In genomic region chr7:18352339-18353255, GRCh38 we compare ENCODE assay signal across 8 cellular contexts.
DNase-seq lines count a peak whose midpoint lies in the region; ATAC-seq, FAIRE-seq and TF ChIP-seq lines count a peak whose summit lies in the region.

No MANE protein-coding gene starts in this region.

- peak; percentile 78 for TF ChIP-seq CTCF in RWPE1 (conservative IDR thresholded peaks at IDR 0.05; ENCODE audit: low read depth)

- DNase-seq in LHCN-M2 (ENCODE audit: low read depth) (peak; percentile 72), RWPE1 (ENCODE audit: low spot score) (peak; percentile 72), epidermal melanocyte (ENCODE audit: insufficient read length, low spot score) (peak; percentile 34), mucosa of gallbladder (ENCODE audit: low spot score) (peak; percentile 40)
- no peak for DNase-seq in stimulated activated CD4-positive, alpha-beta T cell treated with anti-CD3 and anti-CD28 coated beads, Interleukin-1b, Interleukin-23, amount 100 ng/mL, for 48 hours

- FAIRE-seq in G401.6 (lab: Jason Lieb, UNC): peak; percentile 99

- ATAC-seq in GM21717 (IDR thresholded peaks at IDR 0.05; ENCODE audit: unreplicated experiment) (peak; percentile 68), HG03025 (IDR thresholded peaks at IDR 0.05; ENCODE audit: low FRiP score, unreplicated experiment) (no peak)

- H3K27ac ChIP-seq in RWPE1: no peak overlapping the region

- POLR2A ChIA-PET in RWPE1 (lab: Yijun Ruan, JAX; ENCODE audit: low non-redundant PET): no interaction called here

- CTCF ChIA-PET in RWPE1 (lab: Yijun Ruan, JAX): interaction anchor here (0.6 to 2.5 kb wide), 12 partner anchors 12 to 849 kb away, joined by 3 to 25 read pairs (median 4); no protein-coding TSS in a partner anchor
